23 cellular contexts compared by ENCODE assay signal in genomic region chr5:25090818-25091217, GRCh38.
"Had no signal": no experiment of that assay in that cellular context is flagged by ENCODE, and none has a peak within 500 bp of the region (broad histone marks: within the 10 kb centered on the region; RNA-seq: fewer than 3 reads in every experiment).

No MANE protein-coding gene starts in this region.

- H3K4me3 ChIP-seq: ascending aorta, coronary artery, PC-9 had no signal

- H3K36me3 ChIP-seq: ascending aorta had no signal

- H3K4me2 ChIP-seq: PC-9 had no signal

- ATAC-seq: activated naive CD4-positive, alpha-beta T cell treated with anti-CD3 and anti-CD28 coated beads, Interleukin-2, amount 50 U/mL, for 72 hours; activated naive CD8-positive, alpha-beta T cell treated with anti-CD3 and anti-CD28 coated beads, Interleukin-2, amount 50 U/mL, for 24 hours; activated T-cell treated with anti-CD3 and anti-CD28 coated beads, Interleukin-2, amount 50 U/mL, for 4 hours had no signal

- H3K27me3 Mint-ChIP-seq: activated CD4-positive, alpha-beta memory T cell treated with anti-CD3 and anti-CD28 coated beads for 36 hours; activated CD4-positive, alpha-beta T cell treated with anti-CD3 and anti-CD28 coated beads, Interleukin-2, amount 10 ng/mL, durations not matched to agents 7 days and 5 days; activated naive CD8-positive, alpha-beta T cell treated with anti-CD3 and anti-CD28 coated beads, Interleukin-2, amount 50 U/mL, for 24 hours had no signal

- H3K9me3 ChIP-seq: ascending aorta had no signal

- H2AFZ ChIP-seq: PC-9 had no signal

- H3K4me1 ChIP-seq: ascending aorta had no signal

- H3K4me3 Mint-ChIP-seq: activated CD4-positive, alpha-beta memory T cell treated with anti-CD3 and anti-CD28 coated beads for 36 hours; activated CD4-positive, alpha-beta T cell treated with anti-CD3 and anti-CD28 coated beads, Interleukin-2, amount 10 ng/mL, durations not matched to agents 7 days and 5 days; activated naive CD8-positive, alpha-beta T cell treated with anti-CD3 and anti-CD28 coated beads, Interleukin-2, amount 50 U/mL, for 24 hours; activated T-cell treated with anti-CD3 and anti-CD28 coated beads, Interleukin-2, amount 50 U/mL, for 4 hours had no signal

- H3K27ac Mint-ChIP-seq: activated CD4-positive, alpha-beta memory T cell treated with anti-CD3 and anti-CD28 coated beads for 36 hours; activated CD4-positive, alpha-beta T cell treated with anti-CD3 and anti-CD28 coated beads, Interleukin-2, amount 10 ng/mL, durations not matched to agents 7 days and 5 days; activated naive CD4-positive, alpha-beta T cell treated with anti-CD3 and anti-CD28 coated beads, Interleukin-2, amount 50 U/mL, for 72 hours; activated naive CD8-positive, alpha-beta T cell treated with anti-CD3 and anti-CD28 coated beads, Interleukin-2, amount 50 U/mL, for 24 hours had no signal

- H3K27me3 ChIP-seq: ascending aorta had no signal

- H3K27ac ChIP-seq: ascending aorta, coronary artery, PC-9, VCaP had no signal

- DNase-seq: activated CD4-positive, alpha-beta memory T cell treated with anti-CD3 and anti-CD28 coated beads for 36 hours; activated CD4-positive, alpha-beta T cell treated with anti-CD3 and anti-CD28 coated beads, Interleukin-2, amount 10 ng/mL, durations not matched to agents 7 days and 5 days; activated CD4-positive, CD25-positive, alpha-beta regulatory T cell; activated CD8-positive, alpha-beta memory T cell treated with anti-CD3 and anti-CD28 coated beads for 24 hours; activated effector memory CD4-positive, alpha-beta T cell treated with anti-CD3 and anti-CD28 coated beads, Interleukin-2, amount 50 U/mL, for 16 hours; activated naive CD4-positive, alpha-beta T cell treated with Interleukin-2 at 50 U/mL for 16 hours; activated naive CD8-positive, alpha-beta T cell treated with anti-CD3 and anti-CD28 coated beads, Interleukin-2, amount 50 U/mL, for 24 hours; activated T-cell treated with anti-CD3 and anti-CD28 coated beads, Interleukin-2, amount 50 U/mL, for 4 hours; amniotic stem cell; caudate nucleus; Kasumi-1; NCI-H1092 treated with DMSO at 0.1 percent for 48 hours; NCI-H1417 treated with DMSO at 0.1 percent for 48 hours; NCI-H1694; NCI-H2029; NCI-H524; PC-9; SIG-M5; T-helper 1 cell had no signal

- H3K36me3 Mint-ChIP-seq: activated CD4-positive, alpha-beta memory T cell treated with anti-CD3 and anti-CD28 coated beads for 36 hours had no signal

- H3K4me1 Mint-ChIP-seq: activated CD4-positive, alpha-beta T cell treated with anti-CD3 and anti-CD28 coated beads, Interleukin-2, amount 10 ng/mL, durations not matched to agents 7 days and 5 days; activated naive CD8-positive, alpha-beta T cell treated with anti-CD3 and anti-CD28 coated beads, Interleukin-2, amount 50 U/mL, for 24 hours had no signal
